9 cellular contexts compared by ENCODE assay signal in the genomic region with DNA sequence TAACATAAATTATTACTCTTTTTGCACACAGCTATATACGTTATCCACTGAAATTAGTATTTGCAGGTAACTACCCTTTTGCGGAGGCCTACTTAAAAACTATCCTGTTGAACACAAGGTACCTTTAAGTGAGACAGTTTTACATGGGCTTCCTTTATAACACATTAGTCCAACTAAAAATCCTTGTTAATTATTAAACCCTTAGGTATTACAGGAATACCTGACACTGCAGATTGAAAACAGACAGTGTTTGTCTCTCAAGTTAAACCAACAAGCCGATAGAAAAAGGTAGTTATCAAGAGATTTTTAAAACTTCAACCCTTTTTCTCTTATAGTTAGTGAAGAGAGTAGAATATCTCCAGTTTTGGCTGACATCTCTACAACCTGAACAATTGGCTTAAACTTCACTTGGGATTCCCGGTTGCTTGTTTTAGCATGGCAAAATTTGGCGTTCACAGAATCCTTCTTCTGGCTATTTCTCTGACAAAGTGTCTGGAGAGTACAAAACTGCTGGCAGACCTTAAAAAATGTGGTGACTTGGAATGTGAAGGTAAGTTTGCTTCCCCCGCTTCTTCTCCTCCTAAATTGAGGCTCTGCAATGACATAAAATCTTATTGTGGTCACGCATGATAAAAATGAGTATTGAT. TPM values are rescaled to one million over a fixed set of nuclear protein-coding genes. Genes with fewer than 3 reads are reported as not detected.
A peak's percentile ranks its signal among the peaks of the same experiment; 100 is the strongest.
DNase-seq lines count a peak whose midpoint lies in the region; ATAC-seq and TF ChIP-seq lines count a peak whose summit lies in the region.
"Had no signal": no experiment of that assay in that cellular context is flagged by ENCODE, and none has a peak within 500 bp of the region (broad histone marks: within the 10 kb centered on the region; RNA-seq: fewer than 3 reads in every experiment).

Gene MIA2, plus strand, starts transcription at position 236 of the 647 bp plus-strand sequence. Its CDS starts 200 bp downstream, at position 436.

- peak within 1 kb of the TSS; percentile 29 for H3K4me3 ChIP-seq in colonic mucosa
- H3K4me3 ChIP-seq in lung, result no peak within 1 kb of the TSS
- H3K4me3 ChIP-seq in upper lobe of left lung, result peak within 1 kb of the TSS in 3 of 4 donors; percentile 16 to 31 (median 25)

- H3K27ac ChIP-seq in colonic mucosa (no peak within 1 kb of the TSS), lung (ENCODE audit: low read depth in 1 of 2, low read length in 1 of 2) (no peak within 1 kb of the TSS), upper lobe of left lung (peak within 1 kb of the TSS in 3 of 4 donors; percentile 21 to 53 (median 26))

- H3K4me3 Mint-ChIP-seq in activated CD4-positive, alpha-beta T cell treated with anti-CD3 and anti-CD28 coated beads, Interleukin-2, amount 10 ng/mL, durations not matched to agents 24 days and 14 days, result no peak within 1 kb of the TSS

- no peaks in the 10 kb centered on the region for H3K36me3 ChIP-seq in colonic mucosa
- H3K36me3 ChIP-seq in lung (ENCODE audit: control insufficient read depth in 2 of 2, insufficient read depth in 2 of 2, low read length in 2 of 2), result no peaks in the 10 kb centered on the region
- H3K36me3 ChIP-seq in upper lobe of left lung, result no peaks in the 10 kb centered on the region

- no peaks in the 10 kb centered on the region for H3K9me3 Mint-ChIP-seq in activated CD4-positive, alpha-beta T cell treated with anti-CD3 and anti-CD28 coated beads, Interleukin-2, amount 10 ng/mL, durations not matched to agents 24 days and 14 days

- ATAC-seq in lung (ENCODE audit: insufficient read depth, low FRiP score) (no peak), upper lobe of left lung (ENCODE audit: low FRiP score in 2 of 2) (no peak), HG03045 (IDR thresholded peaks at IDR 0.05; ENCODE audit: unreplicated experiment) (no peak)

- no peaks in the 10 kb centered on the region for H3K9me3 ChIP-seq in colonic mucosa
- H3K9me3 ChIP-seq in lung (ENCODE audit: control insufficient read depth in 2 of 2, insufficient read depth in 1 of 2, low read length in 1 of 2), result no peaks in the 10 kb centered on the region
- no peaks in the 10 kb centered on the region for H3K9me3 ChIP-seq in upper lobe of left lung

- H3K27me3 Mint-ChIP-seq in activated CD4-positive, alpha-beta T cell treated with anti-CD3 and anti-CD28 coated beads, Interleukin-2, amount 10 ng/mL, durations not matched to agents 24 days and 14 days, result no peaks in the 10 kb centered on the region

- H3K4me1 ChIP-seq in colonic mucosa (no peaks in the 10 kb centered on the region), lung (ENCODE audit: control insufficient read depth in 2 of 2, insufficient read depth in 2 of 2, low read length in 2 of 2) (no peaks in the 10 kb centered on the region), upper lobe of left lung (peaks cover 0 to 13% (median 7%) of the 10 kb centered on the region in 4 donors)

- H3K4me1 Mint-ChIP-seq in activated CD4-positive, alpha-beta T cell treated with anti-CD3 and anti-CD28 coated beads, Interleukin-2, amount 10 ng/mL, durations not matched to agents 24 days and 14 days, result peaks cover 29% of the 10 kb centered on the region

- peak within 1 kb of the TSS; percentile 40 for H3K27ac Mint-ChIP-seq in activated CD4-positive, alpha-beta T cell treated with anti-CD3 and anti-CD28 coated beads, Interleukin-2, amount 10 ng/mL, durations not matched to agents 24 days and 14 days

- H3K9ac ChIP-seq in colonic mucosa (ENCODE audit: low read depth in 2 of 2, low read length in 2 of 2), result no peak within 1 kb of the TSS

- 72 to 82% methylated on average over 7 of the region's 7 CpGs for WGBS in lung, 2 donors
- WGBS in upper lobe of left lung, 2 donors, result 74 to 81% methylated on average over 7 of the region's 7 CpGs

- intact Hi-C loops in activated CD4-positive, alpha-beta T cell treated with anti-CD3 and anti-CD28 coated beads, Interleukin-2, amount 10 ng/mL, durations not matched to agents 24 days and 14 days (cut with micrococcal nuclease), result no loop called here
- intact Hi-C loops in colonic mucosa (cut with DNase I), result no loop called here

- no peaks in the 10 kb centered on the region for H3K36me3 Mint-ChIP-seq in activated CD4-positive, alpha-beta T cell treated with anti-CD3 and anti-CD28 coated beads, Interleukin-2, amount 10 ng/mL, durations not matched to agents 24 days and 14 days (ENCODE audit: low read depth)

- no peak for TF ChIP-seq POLR2A in upper lobe of left lung (IDR thresholded peaks at IDR 0.05)

- DNase-seq in activated CD4-positive, alpha-beta T cell treated with anti-CD3 and anti-CD28 coated beads, Interleukin-2, amount 10 ng/mL, durations not matched to agents 24 days and 14 days, result no peak
- no peak for DNase-seq in activated CD4-positive, alpha-beta T cell treated with anti-CD3 and anti-CD28 coated beads, Interleukin-2, amount 50 U/mL, for 4 hours
- no peak for DNase-seq in colonic mucosa
- no peak for DNase-seq in lung (ENCODE audit: low spot score)
- no peak for DNase-seq in upper lobe of left lung
- DNase-seq in NCI-H1092 treated with DMSO at 0.1 percent for 48 hours (lab: John Stamatoyannopoulos, UW), result no peak
- DNase-seq in NCI-H1930 (lab: John Stamatoyannopoulos, UW), result no peak
- DNase-seq: cortex of kidney had no signal

- no peak for TF ChIP-seq EP300 in upper lobe of left lung (IDR thresholded peaks at IDR 0.05)

- H3K27me3 ChIP-seq in colonic mucosa, result no peaks in the 10 kb centered on the region
- no peaks in the 10 kb centered on the region for H3K27me3 ChIP-seq in lung (ENCODE audit: control insufficient read depth, insufficient read depth)
- no peaks in the 10 kb centered on the region for H3K27me3 ChIP-seq in upper lobe of left lung

- TF ChIP-seq CTCF in colonic mucosa (IDR thresholded peaks at IDR 0.05), result no peak
- no peak for TF ChIP-seq CTCF in lung (IDR thresholded peaks at IDR 0.05; ENCODE audit: control extremely low read depth, extremely low read depth)
- TF ChIP-seq CTCF in upper lobe of left lung (IDR thresholded peaks at IDR 0.05), result no peak

RNA-seq across cellular contexts. Expression of gene MIA2, which starts in this region (rescaled TPM):
- 18.7 and 21.8 TPM in 2 replicates for total RNA-seq in activated CD4-positive, alpha-beta T cell treated with anti-CD3 and anti-CD28 coated beads, Interleukin-2, amount 10 ng/mL, durations not matched to agents 24 days and 14 days
- 10 to 100 TPM; 41.8 to 61.8 TPM for total RNA-seq in colonic mucosa
- 10 to 100 TPM; 27.7 to 28.9 TPM for total RNA-seq in lung
- polyA plus RNA-seq in lung, result 10 to 100 TPM; 24.9 to 32.2 TPM
- 10 to 100 TPM; 13.0 to 56.8 (median 25.4) TPM for total RNA-seq in upper lobe of left lung

Comparison
In these comparisons a context has a peak if more than half of its experiments do, and no peak if none do; other contexts are left out.
1. H3K27ac ChIP-seq: peak in upper lobe of left lung (3 of 4); none in colonic mucosa (single experiment) and lung (0 of 2).